ENCODE assay signal across 8 cellular contexts in genomic region chr6:37648465-37649330, GRCh38. TPM values are rescaled to one million over a fixed set of nuclear protein-coding genes. Genes with fewer than 3 reads are reported as not detected.
A peak's percentile ranks its signal among the peaks of the same experiment; 100 is the strongest.
DNase-seq lines count a peak whose midpoint lies in the region; ATAC-seq, FAIRE-seq and TF ChIP-seq lines count a peak whose summit lies in the region.

No MANE protein-coding gene starts in this region.

- H3K4me1 Mint-ChIP-seq in T-helper 17 cell: peaks cover 14% of the 10 kb centered on the region

- no peak for TF ChIP-seq POLR2A in adrenal gland (IDR thresholded peaks at IDR 0.05)

- H3K4me1 ChIP-seq in pancreas: peaks cover 0 to 3% (median 0%) of the 10 kb centered on the region in 3 donors
- H3K4me1 ChIP-seq in adrenal gland (replicated peaks in 1 of 2): peaks cover 6 to 7% of the 10 kb centered on the region in 2 donors

- ATAC-seq in T-helper 17 cell: peak; percentile 86
- ATAC-seq in pancreas: peak; percentile 46 to 80 (median 56)
- ATAC-seq in HG03135 (IDR thresholded peaks at IDR 0.05; ENCODE audit: unreplicated experiment): no peak
- no peak for ATAC-seq in GM18870 (IDR thresholded peaks at IDR 0.05; ENCODE audit: unreplicated experiment)

- H3K27me3 ChIP-seq in pancreas: peaks cover 0 to 3% (median 0%) of the 10 kb centered on the region in 4 donors
- H3K27me3 ChIP-seq in adrenal gland: peaks cover 3% of the 10 kb centered on the region

- H3K4me3 ChIP-seq in epithelial cell of proximal tubule (ENCODE audit: low read depth, low read length): peak overlapping the region; percentile 17
- H3K4me3 ChIP-seq in pancreas: peak overlapping the region in 2 of 4 donors; percentile 5 to 31
- H3K4me3 ChIP-seq in adrenal gland: peak overlapping the region in 1 of 4 donors; percentile 45

- intact Hi-C loops in pancreas (cut with DNase I) (no loop called here), adrenal gland (cut with DNase I) (no loop called here)

- peaks cover 4% of the 10 kb centered on the region for H3K36me3 Mint-ChIP-seq in T-helper 17 cell (ENCODE audit: low read depth)

- FAIRE-seq in pancreas (lab: Jason Lieb, UNC): no peak

- TF ChIP-seq CTCF in epithelial cell of proximal tubule (conservative IDR thresholded peaks at IDR 0.05; ENCODE audit: low read depth, low read length) (no peak), pancreas (IDR thresholded peaks at IDR 0.05) (no peak), adrenal gland (IDR thresholded peaks at IDR 0.05) (peak in 1 of 6 experiments; percentile 2)

- peak; percentile 13 for DNase-seq in COLO668 (lab: John Stamatoyannopoulos, UW; ENCODE audit: unreplicated experiment)
- DNase-seq in T-helper 17 cell: peak in 2 of 3 donors; percentile 19 to 27
- DNase-seq in epithelial cell of proximal tubule (ENCODE audit: low read depth): no peak
- DNase-seq in pancreas: peak in 1 of 6 donors; percentile 45
- DNase-seq in adrenal gland: no peak
- DNase-seq in NCI-H774 (lab: John Stamatoyannopoulos, UW): no peak

- H3K9me3 ChIP-seq in T-helper 17 cell (ENCODE audit: control insufficient read depth, low read length, poor library complexity, severe bottlenecking) (no peaks in the 10 kb centered on the region), pancreas (no peaks in the 10 kb centered on the region), adrenal gland (replicated peaks in 1 of 3) (peaks cover 0 to under 1% (median 0%) of the 10 kb centered on the region in 3 donors)

- no peak overlapping the region for H3K27ac Mint-ChIP-seq in T-helper 17 cell

- peaks cover 7% of the 10 kb centered on the region for H3K27me3 Mint-ChIP-seq in T-helper 17 cell

- 13% methylated on average over 68 to 71 of the region's 71 CpGs for WGBS in pancreas, 2 donors
- WGBS in adrenal gland, 4 donors: 8 to 24% (median 12%) methylated on average over 29 to 71 of the region's 71 CpGs

- H3K27ac ChIP-seq in pancreas: no peak overlapping the region
- H3K27ac ChIP-seq in adrenal gland: no peak overlapping the region

- H3K4me3 Mint-ChIP-seq in T-helper 17 cell: no peak overlapping the region

- no peaks in the 10 kb centered on the region for H3K36me3 ChIP-seq in pancreas
- H3K36me3 ChIP-seq in adrenal gland (replicated peaks in 1 of 2): no peaks in the 10 kb centered on the region

RNA-seq across cellular contexts. Expression of gene MDGA1, which starts 49.0 kb away (rescaled TPM):
- total RNA-seq in T-helper 17 cell (1 to 10 TPM in 1 of 2 donors, under 1 TPM in 1; 0.21 to 2.8 TPM), epithelial cell of proximal tubule (0.58 and 1.2 TPM in 2 replicates), pancreas (1 to 10 TPM in 2 of 6 donors, under 1 TPM in 4; 0.09 to 3.4 (median 0.36) TPM), adrenal gland (10 to 100 TPM in 2 of 8 donors, 1 to 10 TPM in 6; 1.5 to 12.6 (median 6.0) TPM)
- polyA plus RNA-seq in pancreas (1 to 10 TPM in 1 of 2 donors, under 1 TPM in 1; 0.91 to 1.3 TPM), adrenal gland (10 to 100 TPM in 1 of 3 donors, 1 to 10 TPM in 2; 3.4 to 14.4 (median 8.0) TPM)

Comparison
In these comparisons a context has a peak if more than half of its experiments do, and no peak if none do; other contexts are left out.
1. DNase-seq: peak in COLO668 (single experiment) and T-helper 17 cell (2 of 3); none in epithelial cell of proximal tubule (single experiment), adrenal gland (0 of 7) and NCI-H774 (single experiment).
2. ATAC-seq: peak in T-helper 17 cell (single experiment) and pancreas (4 of 4); none in HG03135 (single experiment) and GM18870 (single experiment).